In genomic region chr21:46048926-46049889, GRCh38 we compare ENCODE assay signal across 7 cellular contexts. TPM values are rescaled to one million over a fixed set of nuclear protein-coding genes. Genes with fewer than 3 reads are reported as not detected.
DNase-seq lines count a peak whose midpoint lies in the region; ATAC-seq and TF ChIP-seq lines count a peak whose summit lies in the region.

No MANE protein-coding gene starts in this region.

- peak overlapping the region; percentile 73 for H3K27ac ChIP-seq in caudate nucleus (ENCODE audit: low read depth, low read length)
- H3K27ac ChIP-seq in lower lobe of right lung = peak overlapping the region; percentile 56
- H3K27ac ChIP-seq in SJCRH30 = no peak overlapping the region

- no peak overlapping the region for H3K4me3 ChIP-seq in lower lobe of right lung
- H3K4me3 ChIP-seq in SJCRH30 = no peak overlapping the region

- peak; percentile 82 to 90 for ATAC-seq in lower lobe of right lung
- no peak for ATAC-seq in HG03139 (IDR thresholded peaks at IDR 0.05; ENCODE audit: unreplicated experiment)

- no peaks in the 10 kb centered on the region for H3K27me3 ChIP-seq in lower lobe of right lung (ENCODE audit: low read depth)
- no peaks in the 10 kb centered on the region for H3K27me3 ChIP-seq in SJCRH30

- no peak for TF ChIP-seq CTCF in lower lobe of right lung (IDR thresholded peaks at IDR 0.05)

- H3K36me3 ChIP-seq in lower lobe of right lung (no peaks in the 10 kb centered on the region), SJCRH30 (no peaks in the 10 kb centered on the region)

- peaks cover 14% of the 10 kb centered on the region for H3K4me1 ChIP-seq in lower lobe of right lung
- no peaks in the 10 kb centered on the region for H3K4me1 ChIP-seq in SJCRH30

- intact Hi-C loops in lower lobe of right lung (cut with DNase I) = no loop called here

- H3K9me3 ChIP-seq in lower lobe of right lung = no peaks in the 10 kb centered on the region
- H3K9me3 ChIP-seq in SJCRH30 (replicated peaks) = no peaks in the 10 kb centered on the region

- DNase-seq in M059J (ENCODE audit: low read depth) (peak; percentile 94), caudate nucleus (lab: John Stamatoyannopoulos, UW) (no peak), lower lobe of right lung (peak; percentile 57), ureter (ENCODE audit: low spot score) (peak; percentile 89), cerebellum (ENCODE audit: low spot score) (no peak), SJCRH30 (no peak)

RNA-seq across cellular contexts. Expression of gene COL6A2, which starts 48.7 kb away (rescaled TPM):
- 131 and 240 TPM in 2 replicates for total RNA-seq in M059J (2014; rRNA removed; shearing (Covaris generic))
- total RNA-seq in lower lobe of right lung (227 TPM), ureter (357 TPM), cerebellum (60.3 TPM)
- 1.1 TPM in 2 replicates for total RNA-seq in SJCRH30 (2014; rRNA removed; shearing (Covaris generic))

Comparison
In these comparisons a context has a peak if more than half of its experiments do, and no peak if none do; other contexts are left out.
1. DNase-seq: peak in M059J (single experiment), lower lobe of right lung (single experiment) and ureter (single experiment); none in caudate nucleus (0 of 61), cerebellum (single experiment) and SJCRH30 (0 of 2).
2. RNA of gene COL6A2, which starts 48.7 kb away (total RNA-seq): 357 TPM in ureter (single experiment), 131 to 240 TPM in M059J, 227 TPM in lower lobe of right lung (single experiment) and 60.3 TPM in cerebellum (single experiment); 1.1 TPM in SJCRH30; every median in the first group is over 10 times any median in the second.